16 cellular contexts compared by ENCODE assay signal in the genomic region with DNA sequence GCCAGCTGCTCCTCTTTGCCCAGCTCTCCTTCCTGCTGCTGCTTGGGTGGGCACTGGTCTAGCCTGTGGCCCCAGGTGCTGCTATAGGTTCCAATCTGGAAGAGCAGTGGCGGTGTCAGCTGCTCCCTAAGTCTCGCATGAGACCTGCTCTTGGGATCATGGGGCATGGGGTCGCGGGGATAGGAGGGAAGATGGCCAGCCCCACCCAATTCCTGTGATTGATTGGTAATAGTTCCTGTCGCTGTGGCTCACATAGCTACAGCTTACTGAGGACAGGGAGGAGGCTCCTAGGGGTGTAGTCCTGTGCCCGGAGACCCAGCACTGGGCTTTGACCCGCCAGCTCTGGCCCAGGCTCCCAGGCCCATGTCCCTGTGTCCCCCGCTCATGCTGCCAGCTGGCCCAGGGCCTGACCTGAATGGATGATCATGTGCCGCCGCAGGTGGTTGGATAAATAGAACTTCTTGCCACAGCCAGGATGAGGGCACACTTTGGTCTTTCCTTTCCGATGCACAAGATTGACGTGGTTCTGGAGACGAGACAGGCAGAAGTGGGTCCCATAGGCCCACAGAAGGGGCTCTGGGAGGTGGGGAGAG. TPM values are rescaled to one million over a fixed set of nuclear protein-coding genes. Genes with fewer than 3 reads are reported as not detected.
DNase-seq lines count a peak whose midpoint lies in the region; ATAC-seq and TF ChIP-seq lines count a peak whose summit lies in the region.
"Had no signal": no experiment of that assay in that cellular context is flagged by ENCODE, and none has a peak within 500 bp of the region (broad histone marks: within the 10 kb centered on the region; RNA-seq: fewer than 3 reads in every experiment).

No MANE protein-coding gene starts in this region.

- H3K9me2 ChIP-seq in HCT116 (ENCODE audit: insufficient read depth) = no peaks in the 10 kb centered on the region

- peaks cover 13% of the 10 kb centered on the region for H3K27me3 Mint-ChIP-seq in T-helper 2 cell treated with Interferon-gamma antibody and Interleukin-4, amounts not matched to agents 5 μg/mL and 100 μg/mL, for 36 hours (ENCODE audit: low read depth)

- POLR2A ChIA-PET in HCT116 (lab: Charles Lee) = no interaction called here

- H2AFZ ChIP-seq in HCT116 (ENCODE audit: low read depth, low read length, poor library complexity, severe bottlenecking) (no peak overlapping the region), neuronal stem cell (ENCODE audit: low read length) (no peak overlapping the region)
- H2AFZ ChIP-seq: GM23248 had no signal

- H3K18ac ChIP-seq in neuronal stem cell (ENCODE audit: low read length) = peak overlapping the region; percentile 35

- intact Hi-C loops in HCT116 (cut with micrococcal nuclease) = no loop called here

- H3K4me3 Mint-ChIP-seq in T-helper 2 cell treated with Interferon-gamma antibody and Interleukin-4, amounts not matched to agents 5 μg/mL and 100 μg/mL, for 36 hours = no peak overlapping the region

- TF ChIP-seq POLR2A in HCT116 (IDR thresholded peaks at IDR 0.05; ENCODE audit: borderline replicate concordance, extremely low read depth, insufficient read depth, insufficient read length) = no peak

- no peak overlapping the region for H3K14ac ChIP-seq in neuronal stem cell (ENCODE audit: low read length)

- H3K79me2 ChIP-seq in HCT116 (ENCODE audit: insufficient read depth, low read length) = no peaks in the 10 kb centered on the region

- no peaks in the 10 kb centered on the region for H3K36me3 ChIP-seq in HCT116 (ENCODE audit: control insufficient read depth in 1 of 2, insufficient read depth in 2 of 2, low read length in 2 of 2)
- H3K36me3 ChIP-seq in neuronal stem cell (replicated peaks in 1 of 2; ENCODE audit: control insufficient read depth in 2 of 2, insufficient read depth in 2 of 2, low read length in 2 of 2) = peaks cover 3 to 11% of the 10 kb centered on the region in 2 donors

- peaks cover 0 to 3% of the 10 kb centered on the region in 2 experiments; a peak in 1 of 4 replicates for H3K4me1 ChIP-seq in HCT116 (ENCODE audit: control insufficient read depth in 1 of 2, insufficient read depth in 2 of 2, low read length in 2 of 2)
- no peaks in the 10 kb centered on the region for H3K4me1 ChIP-seq in neuronal stem cell (ENCODE audit: control insufficient read depth in 2 of 2, insufficient read depth in 1 of 2, low read depth in 1 of 2, low read length in 2 of 2)

- no peak overlapping the region for H3K4ac ChIP-seq in neuronal stem cell (ENCODE audit: low read length)

- peak overlapping the region; percentile 38 for H3K27ac Mint-ChIP-seq in T-helper 2 cell treated with Interferon-gamma antibody and Interleukin-4, amounts not matched to agents 5 μg/mL and 100 μg/mL, for 36 hours

- H4K20me1 ChIP-seq in HCT116 (ENCODE audit: insufficient read depth) = no peaks in the 10 kb centered on the region

- no peak overlapping the region for H4K91ac ChIP-seq in neuronal stem cell (ENCODE audit: low read depth, low read length, poor library complexity)

- H3K4me2 ChIP-seq in HCT116 (ENCODE audit: low read length) = no peak overlapping the region
- no peak overlapping the region for H3K4me2 ChIP-seq in neuronal stem cell (ENCODE audit: insufficient read depth, low read length, poor library complexity, severe bottlenecking)
- H3K4me2 ChIP-seq: A549 had no signal

- DNase-seq in T-helper 2 cell treated with Interferon-gamma antibody and Interleukin-4, amounts not matched to agents 5 μg/mL and 100 μg/mL, for 36 hours (ENCODE audit: low spot score) = no peak
- DNase-seq in T-helper 2 cell = no peak
- no peak for DNase-seq in HCT116 (ENCODE audit: low read depth, low spot score)
- DNase-seq in cerebellum (ENCODE audit: low spot score) = peak; percentile 53
- DNase-seq in neuronal stem cell (ENCODE audit: low spot score) = no peak
- no peak for DNase-seq in HK-2 (ENCODE audit: unreplicated experiment)
- no peak for DNase-seq in RPMI8226
- DNase-seq: GM23248, IMR-90, NCI-H1417 treated with DMSO at 0.1 percent for 48 hours, NCI-H2029 treated with DMSO at 0.1 percent for 48 hours, NCI-H510A treated with DMSO at 0.1 percent for 48 hours had no signal

- no peak for ATAC-seq in HCT116
- no peak for ATAC-seq in HG02642 (IDR thresholded peaks at IDR 0.05; ENCODE audit: poor library complexity, unreplicated experiment)
- ATAC-seq: A549 had no signal

- no peaks in the 10 kb centered on the region for H3K27me3 ChIP-seq in HCT116 (ENCODE audit: insufficient read depth, low read length)
- peaks cover 0 to 22% (median 11%) of the 10 kb centered on the region in 3 experiments for H3K27me3 ChIP-seq in neuronal stem cell (ENCODE audit: control insufficient read depth in 3 of 3, insufficient read depth in 3 of 3, low read depth in 1 of 3, low read length in 3 of 3)

- peaks cover 10% of the 10 kb centered on the region for H3K36me3 Mint-ChIP-seq in T-helper 2 cell treated with Interferon-gamma antibody and Interleukin-4, amounts not matched to agents 5 μg/mL and 100 μg/mL, for 36 hours (ENCODE audit: low read depth)

- no peak overlapping the region for H2BK15ac ChIP-seq in neuronal stem cell (ENCODE audit: low read length)

- TSS peak; percentile 49 for BruUV-seq in HCT116 (replicated peaks; lab: Mats Ljungman, UMichigan)

- CTCF ChIA-PET in HCT116 (lab: Charles Lee) = interaction anchor here (1.2 to 1.4 kb wide), 2 partner anchors 104 to 108 kb away, joined by 3 read pairs; no protein-coding TSS in a partner anchor

- no peaks in the 10 kb centered on the region for H3K9me3 Mint-ChIP-seq in T-helper 2 cell treated with Interferon-gamma antibody and Interleukin-4, amounts not matched to agents 5 μg/mL and 100 μg/mL, for 36 hours

- no peak for TF ChIP-seq RAD21 in HCT116 (IDR thresholded peaks at IDR 0.05; ENCODE audit: low read depth)

- H2BK12ac ChIP-seq in neuronal stem cell (ENCODE audit: low read length) = no peak overlapping the region

- H2BK5ac ChIP-seq in neuronal stem cell (ENCODE audit: low read length) = no peak overlapping the region

- H2BK120ac ChIP-seq in neuronal stem cell (ENCODE audit: low read depth, low read length) = no peak overlapping the region

- RAD21 ChIA-PET in HCT116 (lab: Charles Lee; ENCODE audit: low non-redundant PET in 1 of 2, low total read pairs in 2 of 2, uncharacterized antibody in 2 of 2, unreplicated experiment in 2 of 2) = no interaction called here

- no peaks in the 10 kb centered on the region for H3K79me1 ChIP-seq in neuronal stem cell (ENCODE audit: low read depth, low read length)

- H3K4me3 ChIP-seq in HCT116 (replicated peaks in 1 of 2; ENCODE audit: low read depth in 1 of 2, low read length in 2 of 2) (no peak overlapping the region), neuronal stem cell (ENCODE audit: low read length in 2 of 2) (no peak overlapping the region)
- H3K4me3 ChIP-seq: A549, GM23248, SJSA1 had no signal

- H4K8ac ChIP-seq in neuronal stem cell (ENCODE audit: low read depth, low read length) = no peak overlapping the region

- no CpG with 5 or more reads among the region's 13 CpGs for WGBS in neuronal stem cell (ENCODE audit: extremely low coverage in 2 of 2, insufficient read length in 2 of 2, insufficient replicate concordance in 1 of 2), 2 donors

- no peaks in the 10 kb centered on the region for H3K9me3 ChIP-seq in HCT116 (ENCODE audit: control insufficient read depth in 1 of 2, insufficient read depth in 1 of 2, low read depth in 1 of 2, low read length in 2 of 2)
- peaks cover 0 to 4% of the 10 kb centered on the region in 2 donors for H3K9me3 ChIP-seq in neuronal stem cell (replicated peaks in 1 of 2; ENCODE audit: control insufficient read depth in 2 of 2, insufficient read depth in 1 of 2, low read depth in 1 of 2, low read length in 2 of 2)
- H3K9me3 ChIP-seq: A549 had no signal

- no peak overlapping the region for H3K9ac ChIP-seq in HCT116 (ENCODE audit: low read length)
- H3K9ac ChIP-seq in neuronal stem cell (ENCODE audit: low read depth, low read length, poor library complexity) = no peak overlapping the region
- H3K9ac ChIP-seq: GM23248 had no signal

- H3K23ac ChIP-seq in neuronal stem cell (ENCODE audit: low read depth, low read length, poor library complexity) = no peak overlapping the region

- no peak for TF ChIP-seq CTCF in HCT116 (IDR thresholded peaks at IDR 0.05 in 2 of 3, conservative IDR thresholded peaks at IDR 0.05 in 1 of 3; ENCODE audit: borderline replicate concordance in 1 of 3, insufficient read depth in 1 of 3, low read depth in 2 of 3, low read length in 2 of 3)

- no peak overlapping the region for H2AK5ac ChIP-seq in neuronal stem cell (ENCODE audit: low read depth, low read length)

- H3K27ac ChIP-seq in HCT116 (ENCODE audit: low read depth, low read length) (no peak overlapping the region), neuronal stem cell (replicated peaks; ENCODE audit: low read length) (no peak overlapping the region)
- H3K27ac ChIP-seq: A549, GM23248, SJSA1 had no signal

- H3K4me1 Mint-ChIP-seq in T-helper 2 cell treated with Interferon-gamma antibody and Interleukin-4, amounts not matched to agents 5 μg/mL and 100 μg/mL, for 36 hours (ENCODE audit: low read depth) = peaks cover 9% of the 10 kb centered on the region

TF ChIP-seq in HCT116, 20 proteins besides CTCF, POLR2A, EP300 and RAD21:
- no peak for TF ChIP-seq SRF (IDR thresholded peaks at IDR 0.05; ENCODE audit: low read depth)
- TF ChIP-seq MAX (IDR thresholded peaks at IDR 0.05) = no peak
- no peak for TF ChIP-seq FOSL1 (IDR thresholded peaks at IDR 0.05; ENCODE audit: low read depth)
- TF ChIP-seq ZFX (IDR thresholded peaks at IDR 0.05) = no peak
- TF ChIP-seq EZH2 (IDR thresholded peaks at IDR 0.05) = no peak

RNA-seq across cellular contexts. Expression of gene ELAVL3, which starts 4.5 kb away (rescaled TPM):
- total RNA-seq in HCT116 (2021; ENCODE audit: unreplicated experiment) = 0.05 TPM
- polyA plus RNA-seq in HCT116 (2012) = 0.05 and 0.20 TPM in 2 replicates
- 88.8 TPM for total RNA-seq in cerebellum
- 0.98 TPM for polyA plus RNA-seq in neuronal stem cell (2013, experiment 1 of 2)
- polyA plus RNA-seq in neuronal stem cell (2013, experiment 2 of 2) = 0.86 TPM
- total RNA-seq: GM23248, IMR-90, LHCN-M2 had no signal
- polyA plus RNA-seq: GM23248, IMR-90 had no signal

RNA-seq across cellular contexts. Expression of gene ZNF653, which starts 20.3 kb away (rescaled TPM):
- total RNA-seq in HCT116 (2021; ENCODE audit: unreplicated experiment) (16.1 TPM), cerebellum (11.0 TPM)
- 14.3 and 15.9 TPM in 2 replicates for polyA plus RNA-seq in HCT116 (2012)
- 8.3 TPM for polyA plus RNA-seq in neuronal stem cell (2013, experiment 1 of 2)
- polyA plus RNA-seq in neuronal stem cell (2013, experiment 2 of 2) = 7.7 TPM

RNA-seq across cellular contexts. Expression of gene ECSIT, which starts 43.6 kb away (rescaled TPM):
- 52.8 TPM for total RNA-seq in HCT116 (2021; ENCODE audit: unreplicated experiment)
- polyA plus RNA-seq in HCT116 (2012) = 39.4 and 52.9 TPM in 2 replicates
- 27.0 TPM for total RNA-seq in cerebellum
- 30.6 TPM for polyA plus RNA-seq in neuronal stem cell (2013, experiment 1 of 2)
- polyA plus RNA-seq in neuronal stem cell (2013, experiment 2 of 2) = 28.7 TPM

RNA-seq across cellular contexts. Expression of gene PRKCSH, which starts 49.9 kb away (rescaled TPM):
- total RNA-seq in HCT116 (2021; ENCODE audit: unreplicated experiment) (425 TPM), cerebellum (47.5 TPM)
- polyA plus RNA-seq in HCT116 (2012) = 442 and 449 TPM in 2 replicates
- 199 TPM for polyA plus RNA-seq in neuronal stem cell (2013, experiment 1 of 2)
- 201 TPM for polyA plus RNA-seq in neuronal stem cell (2013, experiment 2 of 2)

RNA-seq across cellular contexts. Expression of gene ODAD3, which starts 50.4 kb away (rescaled TPM):
- 0.52 TPM for total RNA-seq in HCT116 (2021; ENCODE audit: unreplicated experiment)
- 0.17 and 0.21 TPM in 2 replicates for polyA plus RNA-seq in HCT116 (2012)
- total RNA-seq in cerebellum = 0.82 TPM
- 0.91 TPM for polyA plus RNA-seq in neuronal stem cell (2013, experiment 1 of 2)
- 1.2 TPM for polyA plus RNA-seq in neuronal stem cell (2013, experiment 2 of 2)

Comparison
In these comparisons a context has a peak if more than half of its experiments do, and no peak if none do; other contexts are left out.
1. RNA of gene ELAVL3, which starts 4.5 kb away (total RNA-seq): 88.8 TPM in cerebellum (single experiment); 0.05 TPM in HCT116 (single experiment); every median in the first group is over 10 times any median in the second.